ENCODE assay signal across 8 cellular contexts in the genomic region with DNA sequence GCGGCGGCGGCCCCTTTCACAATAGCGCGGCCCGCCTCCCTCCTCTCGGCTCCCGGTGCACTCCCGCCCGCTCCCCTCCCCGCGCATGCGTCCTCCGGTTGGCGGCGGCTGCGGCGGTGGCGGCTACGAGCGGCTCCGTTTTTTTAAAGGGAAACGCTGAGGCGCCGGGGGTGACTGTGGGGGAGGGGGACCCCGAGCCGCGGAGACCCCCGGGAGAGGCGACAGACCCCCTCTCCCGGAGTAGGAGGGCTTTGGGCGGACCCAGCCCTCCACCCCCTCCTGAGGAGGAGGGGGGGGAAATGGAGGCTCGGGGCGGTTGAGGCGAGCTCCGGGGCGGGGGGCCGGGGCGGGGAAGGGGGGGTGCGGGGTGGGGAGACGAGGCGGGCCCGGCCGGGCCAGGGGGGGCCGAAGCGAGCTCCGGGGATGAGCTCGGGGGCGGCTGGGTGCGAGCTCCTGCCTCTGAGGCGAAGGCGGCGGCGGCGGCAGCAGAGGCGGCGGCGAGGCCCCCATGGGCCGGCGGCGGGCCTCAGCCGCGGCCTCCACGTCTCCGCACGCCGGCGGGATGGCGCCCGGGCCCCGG. TPM values are rescaled to one million over a fixed set of nuclear protein-coding genes. Genes with fewer than 3 reads are reported as not detected.
DNase-seq lines count a peak whose midpoint lies in the region; ATAC-seq and TF ChIP-seq lines count a peak whose summit lies in the region.

A gene with protein sequence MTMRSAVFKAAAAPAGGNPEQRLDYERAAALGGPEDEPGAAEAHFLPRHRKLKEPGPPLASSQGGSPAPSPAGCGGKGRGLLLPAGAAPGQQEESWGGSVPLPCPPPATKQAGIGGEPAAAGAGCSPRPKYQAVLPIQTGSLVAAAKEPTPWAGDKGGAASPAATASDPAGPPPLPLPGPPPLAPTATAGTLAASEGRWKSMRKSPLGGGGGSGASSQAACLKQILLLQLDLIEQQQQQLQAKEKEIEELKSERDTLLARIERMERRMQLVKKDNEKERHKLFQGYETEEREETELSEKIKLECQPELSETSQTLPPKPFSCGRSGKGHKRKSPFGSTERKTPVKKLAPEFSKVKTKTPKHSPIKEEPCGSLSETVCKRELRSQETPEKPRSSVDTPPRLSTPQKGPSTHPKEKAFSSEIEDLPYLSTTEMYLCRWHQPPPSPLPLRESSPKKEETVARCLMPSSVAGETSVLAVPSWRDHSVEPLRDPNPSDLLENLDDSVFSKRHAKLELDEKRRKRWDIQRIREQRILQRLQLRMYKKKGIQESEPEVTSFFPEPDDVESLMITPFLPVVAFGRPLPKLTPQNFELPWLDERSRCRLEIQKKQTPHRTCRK (plus strand): TSS at position 86 of the 580 bp plus-strand sequence. CDS start 642 bp downstream, outside the sequence.

- no peaks in the 10 kb centered on the region for H3K27me3 Mint-ChIP-seq in activated CD4-positive, alpha-beta T cell treated with anti-CD3 and anti-CD28 coated beads, Interleukin-2, amount 10 ng/mL, durations not matched to agents 7 days and 5 days

- peak; percentile 53 for ATAC-seq in HG02981 (IDR thresholded peaks at IDR 0.05; ENCODE audit: unreplicated experiment)
- no peak for ATAC-seq in HG02870 (IDR thresholded peaks at IDR 0.05; ENCODE audit: unreplicated experiment)

- TF ChIP-seq CTCF in GM12864 (IDR thresholded peaks at IDR 0.05; ENCODE audit: low read depth, low read length, missing control alignments) (no peak), coronary artery (IDR thresholded peaks at IDR 0.05) (no peak)

- CTCF ChIA-PET in activated CD4-positive, alpha-beta T cell treated with anti-CD3 and anti-CD28 coated beads, Interleukin-2, amount 10 ng/mL, durations not matched to agents 7 days and 5 days (lab: Charles Lee) = interaction anchor here (0.7 to 5.6 kb wide), 6 partner anchors 8 to 96 kb away, joined by 3 to 61 read pairs (median 3); no protein-coding TSS in a partner anchor

- no peaks in the 10 kb centered on the region for H3K9me3 Mint-ChIP-seq in activated CD4-positive, alpha-beta T cell treated with anti-CD3 and anti-CD28 coated beads, Interleukin-2, amount 10 ng/mL, durations not matched to agents 7 days and 5 days

- peak within 1 kb of the TSS; percentile 98 for H3K4me3 Mint-ChIP-seq in activated CD4-positive, alpha-beta T cell treated with anti-CD3 and anti-CD28 coated beads, Interleukin-2, amount 10 ng/mL, durations not matched to agents 7 days and 5 days

- no peaks in the 10 kb centered on the region for H3K27me3 ChIP-seq in layer of hippocampus (ENCODE audit: control insufficient read depth, insufficient read depth, low read length)

- H3K4me1 Mint-ChIP-seq in activated CD4-positive, alpha-beta T cell treated with anti-CD3 and anti-CD28 coated beads, Interleukin-2, amount 10 ng/mL, durations not matched to agents 7 days and 5 days = peaks cover 41% of the 10 kb centered on the region

- H3K36me3 Mint-ChIP-seq in activated CD4-positive, alpha-beta T cell treated with anti-CD3 and anti-CD28 coated beads, Interleukin-2, amount 10 ng/mL, durations not matched to agents 7 days and 5 days (ENCODE audit: low read depth) = peaks cover 23% of the 10 kb centered on the region

- H3K4me3 ChIP-seq in GM12864 (ENCODE audit: low read depth, low read length) (peak within 1 kb of the TSS; percentile 89), coronary artery (peak within 1 kb of the TSS; percentile 99)

- POLR2A ChIA-PET in activated CD4-positive, alpha-beta T cell treated with anti-CD3 and anti-CD28 coated beads, Interleukin-2, amount 10 ng/mL, durations not matched to agents 7 days and 5 days (lab: Charles Lee) = no interaction called here

- no peak for DNase-seq in GM12864 (ENCODE audit: low read depth)
- peak; percentile 19 to 61 for DNase-seq in NCI-H446 (lab: John Stamatoyannopoulos, UW)
- DNase-seq in activated CD4-positive, alpha-beta T cell treated with anti-CD3 and anti-CD28 coated beads, Interleukin-2, amount 10 ng/mL, durations not matched to agents 7 days and 5 days = peak; percentile 84
- DNase-seq in coronary artery (ENCODE audit: low spot score) = peak; percentile 92
- DNase-seq in stimulated activated CD4-positive, alpha-beta T cell treated with anti-CD3 and anti-CD28 coated beads, Interleukin-1b, Interleukin-23, amount 100 ng/mL, for 1 hour (ENCODE audit: low read depth in 2 of 2) = peak; percentile 69 to 79

- peak within 1 kb of the TSS; percentile 85 for H3K27ac Mint-ChIP-seq in activated CD4-positive, alpha-beta T cell treated with anti-CD3 and anti-CD28 coated beads, Interleukin-2, amount 10 ng/mL, durations not matched to agents 7 days and 5 days

- peak within 1 kb of the TSS; percentile 99 to 100 for H3K27ac ChIP-seq in coronary artery
- H3K27ac ChIP-seq in layer of hippocampus (ENCODE audit: low read depth, low read length) = peak within 1 kb of the TSS; percentile 95

RNA-seq across cellular contexts. Expression of the gene that starts here (rescaled TPM):
- total RNA-seq in activated CD4-positive, alpha-beta T cell treated with anti-CD3 and anti-CD28 coated beads, Interleukin-2, amount 10 ng/mL, durations not matched to agents 7 days and 5 days = 10 to 100 TPM; 95.4 to 97.1 TPM
